Comparison of ENCODE assay signal across 27 cellular contexts in the genomic region with DNA sequence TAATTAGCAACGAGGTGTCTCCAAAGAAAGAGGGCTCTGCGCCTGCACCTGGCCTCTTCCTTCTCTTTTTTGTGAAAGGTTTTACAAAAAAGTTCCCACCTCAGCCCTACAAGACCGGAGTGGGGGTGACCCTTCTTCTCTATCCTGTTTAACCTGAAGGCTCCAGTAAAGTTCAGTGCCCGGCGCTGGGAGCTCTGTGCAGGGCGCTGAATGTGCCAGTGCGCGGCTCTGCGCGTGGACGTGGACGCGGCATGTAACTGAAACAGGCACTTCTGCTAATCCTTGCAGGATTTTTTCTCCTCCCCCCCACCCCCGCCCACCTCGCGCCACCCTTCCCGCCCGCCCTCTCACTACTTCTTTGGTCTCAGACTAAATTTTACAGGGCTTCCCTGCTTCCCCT. TPM values are rescaled to one million over a fixed set of nuclear protein-coding genes. Genes with fewer than 3 reads are reported as not detected.
DNase-seq lines count a peak whose midpoint lies in the region; ATAC-seq, FAIRE-seq and TF ChIP-seq lines count a peak whose summit lies in the region.
"Had no signal": no experiment of that assay in that cellular context is flagged by ENCODE, and none has a peak within 500 bp of the region (broad histone marks: within the 10 kb centered on the region; RNA-seq: fewer than 3 reads in every experiment).

No MANE protein-coding gene starts in this region.

- peak overlapping the region; percentile 61 for H3K4me3 Mint-ChIP-seq in activated naive CD8-positive, alpha-beta T cell treated with anti-CD3 and anti-CD28 coated beads, Interleukin-2, amount 10 ng/mL, durations not matched to agents 7 days and 5 days
- H3K4me3 Mint-ChIP-seq in activated naive CD8-positive, alpha-beta T cell treated with anti-CD3 and anti-CD28 coated beads for 36 hours = no peak overlapping the region
- H3K4me3 Mint-ChIP-seq in naive B cell = peak overlapping the region in 5 of 8 donors; percentile 5 to 73 (median 42)
- H3K4me3 Mint-ChIP-seq in activated CD8-positive, alpha-beta memory T cell treated with anti-CD3 and anti-CD28 coated beads, Interleukin-2, amount 10 ng/mL, durations not matched to agents 7 days and 5 days = no peak overlapping the region

- peaks cover 78% of the 10 kb centered on the region for H3K27me3 Mint-ChIP-seq in activated naive CD8-positive, alpha-beta T cell treated with anti-CD3 and anti-CD28 coated beads, Interleukin-2, amount 10 ng/mL, durations not matched to agents 7 days and 5 days
- H3K27me3 Mint-ChIP-seq in activated naive CD8-positive, alpha-beta T cell treated with anti-CD3 and anti-CD28 coated beads for 36 hours = peaks cover 83% of the 10 kb centered on the region
- H3K27me3 Mint-ChIP-seq in naive B cell = peaks cover 20 to 74% (median 54%) of the 10 kb centered on the region in 3 donors
- H3K27me3 Mint-ChIP-seq in activated CD8-positive, alpha-beta memory T cell treated with anti-CD3 and anti-CD28 coated beads, Interleukin-2, amount 10 ng/mL, durations not matched to agents 7 days and 5 days = peaks cover 82% of the 10 kb centered on the region

- H3K56ac ChIP-seq in H1 (replicated peaks; ENCODE audit: insufficient read length, low read depth, low read length) = no peak overlapping the region

- no peak overlapping the region; a peak in 1 of 7 replicates for H3K9ac ChIP-seq in H1 (replicated peaks in 1 of 4; ENCODE audit: extremely low read depth in 1 of 4, low read depth in 3 of 4, low read length in 3 of 4)
- H3K9ac ChIP-seq: KMS-11 had no signal

- peaks cover 3% of the 10 kb centered on the region for H3K4me1 Mint-ChIP-seq in activated naive CD8-positive, alpha-beta T cell treated with anti-CD3 and anti-CD28 coated beads, Interleukin-2, amount 10 ng/mL, durations not matched to agents 7 days and 5 days
- peaks cover 6% of the 10 kb centered on the region for H3K4me1 Mint-ChIP-seq in activated naive CD8-positive, alpha-beta T cell treated with anti-CD3 and anti-CD28 coated beads for 36 hours
- H3K4me1 Mint-ChIP-seq in naive B cell = peaks cover 0 to 8% (median 3%) of the 10 kb centered on the region in 3 donors
- H3K4me1 Mint-ChIP-seq in activated CD8-positive, alpha-beta memory T cell treated with anti-CD3 and anti-CD28 coated beads, Interleukin-2, amount 10 ng/mL, durations not matched to agents 7 days and 5 days = peaks cover 7% of the 10 kb centered on the region

- H2BK15ac ChIP-seq in H1 (ENCODE audit: low read length) = no peak overlapping the region

- no peak overlapping the region for H2BK120ac ChIP-seq in H1 (replicated peaks; ENCODE audit: low read depth, low read length)

- H3K23me2 ChIP-seq in H1 (ENCODE audit: low read depth, low read length) = no peaks in the 10 kb centered on the region; the same call in 1 of the 2 replicates

- no peak overlapping the region for H3K27ac ChIP-seq in H1 (ENCODE audit: low read depth, low read length)
- H3K27ac ChIP-seq: C4-2B, KMS-11, PC-9 had no signal

- no peak overlapping the region for H3K14ac ChIP-seq in H1 (ENCODE audit: insufficient read length)

- no peak overlapping the region for H3K4ac ChIP-seq in H1 (replicated peaks; ENCODE audit: insufficient read length, low read depth, low read length)

- peaks cover 0 to 14% (median 5%) of the 10 kb centered on the region in 4 experiments; a peak in 6 of 7 replicates for H3K4me1 ChIP-seq in H1 (replicated peaks in 1 of 4; ENCODE audit: control insufficient read depth in 3 of 4, insufficient read depth in 4 of 4, low read length in 3 of 4)

- peaks cover 7 to 15% of the 10 kb centered on the region in 2 experiments; a peak in 3 of 4 replicates for H3K9me3 ChIP-seq in H1 (ENCODE audit: insufficient read depth in 2 of 2, low read depth in 1 of 2, low read length in 1 of 2)

- H2AK5ac ChIP-seq in H1 (ENCODE audit: low read depth, low read length) = no peak overlapping the region

- no peak for TF ChIP-seq RAD21 in H1 (IDR thresholded peaks at IDR 0.05 in 1 of 2, conservative IDR thresholded peaks at IDR 0.05 in 1 of 2; ENCODE audit: low read depth in 2 of 2, low read length in 2 of 2)

- FAIRE-seq in H1 (lab: Jason Lieb, UNC) = no peak
- FAIRE-seq: urothelium cell line had no signal

- no peaks in the 10 kb centered on the region for H3K79me2 ChIP-seq in H1 (ENCODE audit: control insufficient read depth in 1 of 2, insufficient read depth in 2 of 2, low read length in 2 of 2)

- H2BK20ac ChIP-seq in H1 (ENCODE audit: low read length) = no peak overlapping the region

- peaks cover 13 to 42% (median 32%) of the 10 kb centered on the region in 4 experiments for H3K27me3 ChIP-seq in H1 (replicated peaks in 1 of 4; ENCODE audit: control insufficient read depth in 3 of 4, extremely low read depth in 1 of 4, insufficient read depth in 3 of 4, low read length in 3 of 4)

- no peak overlapping the region for H2BK12ac ChIP-seq in H1 (ENCODE audit: low read depth, low read length)

- CTCF ChIA-PET in H1 (lab: Charles Lee; ENCODE audit: partially characterized antibody) = no interaction called here
- CTCF ChIA-PET in activated CD8-positive, alpha-beta memory T cell treated with anti-CD3 and anti-CD28 coated beads, Interleukin-2, amount 10 ng/mL, durations not matched to agents 7 days and 5 days (lab: Charles Lee) = no interaction called here

- H3K27ac Mint-ChIP-seq in activated naive CD8-positive, alpha-beta T cell treated with anti-CD3 and anti-CD28 coated beads, Interleukin-2, amount 10 ng/mL, durations not matched to agents 7 days and 5 days = no peak overlapping the region
- H3K27ac Mint-ChIP-seq in activated naive CD8-positive, alpha-beta T cell treated with anti-CD3 and anti-CD28 coated beads for 36 hours = no peak overlapping the region
- H3K27ac Mint-ChIP-seq in naive B cell = no peak overlapping the region
- H3K27ac Mint-ChIP-seq in activated CD8-positive, alpha-beta memory T cell treated with anti-CD3 and anti-CD28 coated beads, Interleukin-2, amount 10 ng/mL, durations not matched to agents 7 days and 5 days = no peak overlapping the region
- H3K27ac Mint-ChIP-seq: activated CD4-positive, alpha-beta T cell treated with anti-CD3 and anti-CD28 coated beads, Interleukin-2, amount 10 ng/mL, durations not matched to agents 24 days and 14 days had no signal

- H3K9me3 Mint-ChIP-seq in activated naive CD8-positive, alpha-beta T cell treated with anti-CD3 and anti-CD28 coated beads, Interleukin-2, amount 10 ng/mL, durations not matched to agents 7 days and 5 days = no peaks in the 10 kb centered on the region
- no peaks in the 10 kb centered on the region for H3K9me3 Mint-ChIP-seq in activated naive CD8-positive, alpha-beta T cell treated with anti-CD3 and anti-CD28 coated beads for 36 hours
- peaks cover 2 to 22% (median 5%) of the 10 kb centered on the region in 7 donors for H3K9me3 Mint-ChIP-seq in naive B cell
- H3K9me3 Mint-ChIP-seq in activated CD8-positive, alpha-beta memory T cell treated with anti-CD3 and anti-CD28 coated beads, Interleukin-2, amount 10 ng/mL, durations not matched to agents 7 days and 5 days (ENCODE audit: low read depth) = no peaks in the 10 kb centered on the region
- H3K9me3 Mint-ChIP-seq: activated CD4-positive, alpha-beta T cell treated with anti-CD3 and anti-CD28 coated beads, Interleukin-2, amount 10 ng/mL, durations not matched to agents 24 days and 14 days had no signal

- TF ChIP-seq EP300 in H1 (IDR thresholded peaks at IDR 0.05; ENCODE audit: borderline replicate concordance in 1 of 2, low read depth in 2 of 2, low read length in 2 of 2) = no peak

- no peak overlapping the region for H2AFZ ChIP-seq in H1 (ENCODE audit: low read length)
- H2AFZ ChIP-seq: PC-9 had no signal

- no peak overlapping the region for H4K91ac ChIP-seq in H1 (replicated peaks; ENCODE audit: insufficient read length, low read length)

- H3K4me2 ChIP-seq in H1 (ENCODE audit: insufficient read depth in 1 of 2, low read depth in 2 of 2, low read length in 2 of 2) = peak overlapping the region; percentile 70 to 97
- H3K4me2 ChIP-seq: KMS-11, PC-9 had no signal

- WGBS in H1 (ENCODE audit: extremely low coverage in 1 of 2, insufficient coverage in 1 of 2, insufficient read length in 1 of 2, insufficient replicate concordance in 2 of 2, low coverage in 1 of 2, low lambda C conversion rate in 2 of 2, missing lambda C conversion rate in 1 of 2), 2 experiments = 20% methylated on average over 1 of the region's 18 CpGs; no CpG with 5 or more reads in 1 of the 2 experiments

- peaks cover 0 to 8% (median 0%) of the 10 kb centered on the region in 4 experiments; a peak in 3 of 8 replicates for H3K36me3 ChIP-seq in H1 (ENCODE audit: control insufficient read depth in 2 of 4, insufficient read depth in 4 of 4, low read length in 3 of 4)

- no peak overlapping the region; the same call in 1 of the 2 replicates for H3K18ac ChIP-seq in H1 (ENCODE audit: extremely low read depth, low read length)

- no peak for ATAC-seq in activated naive CD8-positive, alpha-beta T cell treated with anti-CD3 and anti-CD28 coated beads, Interleukin-2, amount 10 ng/mL, durations not matched to agents 7 days and 5 days (ENCODE audit: low read depth)
- ATAC-seq in naive B cell (ENCODE audit: low read depth in 2 of 2) (no peak), GM18520 (IDR thresholded peaks at IDR 0.05; ENCODE audit: unreplicated experiment) (no peak)
- no peak for ATAC-seq in activated CD8-positive, alpha-beta memory T cell treated with anti-CD3 and anti-CD28 coated beads, Interleukin-2, amount 10 ng/mL, durations not matched to agents 7 days and 5 days
- ATAC-seq: left colon had no signal

- no peak overlapping the region for H2BK5ac ChIP-seq in H1 (ENCODE audit: low read depth, low read length)

- H3K23ac ChIP-seq in H1 (ENCODE audit: insufficient read length) = no peak overlapping the region

- H4K8ac ChIP-seq in H1 (ENCODE audit: extremely low read depth, insufficient read depth, low read length) = no peak overlapping the region

- H4K5ac ChIP-seq in H1 (ENCODE audit: insufficient read length, low read depth, low read length) = no peak overlapping the region

- TF ChIP-seq CTCF in H1 (IDR thresholded peaks at IDR 0.05; ENCODE audit: control extremely low read depth in 1 of 3, insufficient read depth in 1 of 3, low read depth in 1 of 3, low read length in 3 of 3) = no peak

- H3K4me3 ChIP-seq in H1 (ENCODE audit: extremely low read depth in 1 of 4, insufficient read depth in 2 of 4, low read depth in 3 of 4, low read length in 4 of 4) = peak overlapping the region; percentile 46 to 72 (median 50); a peak in 7 of 8 replicates
- H3K4me3 ChIP-seq: PC-9 had no signal

- H3K79me1 ChIP-seq in H1 (ENCODE audit: low read depth, low read length) = no peaks in the 10 kb centered on the region

- no peak for TF ChIP-seq POLR2A in H1 (IDR thresholded peaks at IDR 0.05; ENCODE audit: control extremely low read depth in 1 of 2, low read depth in 2 of 2, low read length in 2 of 2)

- no peaks in the 10 kb centered on the region for H4K20me1 ChIP-seq in H1 (replicated peaks in 1 of 2; ENCODE audit: control insufficient read depth in 1 of 2, insufficient read depth in 2 of 2, low read length in 2 of 2)

- POLR2A ChIA-PET in activated naive CD8-positive, alpha-beta T cell treated with anti-CD3 and anti-CD28 coated beads, Interleukin-2, amount 10 ng/mL, durations not matched to agents 7 days and 5 days (lab: Charles Lee) = no interaction called here
- POLR2A ChIA-PET in H1 (lab: Charles Lee; ENCODE audit: partially characterized antibody) = no interaction called here

- DNase-seq in activated naive CD8-positive, alpha-beta T cell treated with anti-CD3 and anti-CD28 coated beads, Interleukin-2, amount 10 ng/mL, durations not matched to agents 7 days and 5 days = no peak
- no peak for DNase-seq in activated naive CD8-positive, alpha-beta T cell treated with anti-CD3 and anti-CD28 coated beads for 36 hours
- DNase-seq in H1 (ENCODE audit: low read depth in 1 of 2, low spot score in 2 of 2) = no peak
- DNase-seq in naive B cell = no peak
- DNase-seq in activated CD8-positive, alpha-beta memory T cell treated with anti-CD3 and anti-CD28 coated beads, Interleukin-2, amount 10 ng/mL, durations not matched to agents 7 days and 5 days = no peak
- DNase-seq in stimulated activated CD4-positive, alpha-beta T cell treated with anti-CD3 and anti-CD28 coated beads, Interleukin-4, amount 100 ng/mL, for 24 hours = no peak
- no peak for DNase-seq in COR-L47 (lab: John Stamatoyannopoulos, UW)
- DNase-seq: activated CD4-positive, alpha-beta T cell treated with anti-CD3 and anti-CD28 coated beads, Interleukin-2, amount 10 ng/mL, durations not matched to agents 24 days and 14 days; activated effector memory CD4-positive, alpha-beta T cell treated with Interleukin-2 at 50 U/mL for 16 hours; amygdala; DND-41; foreskin melanocyte; GOT3; left colon; NCI-H1048; NCI-H187 treated with DMSO at 0.1 percent for 48 hours; NCI-H2227 treated with DMSO at 0.1 percent for 48 hours; PC-9; SHP77 treated with DMSO at 0.1 percent for 48 hours; stimulated activated CD4-positive, alpha-beta T cell treated with anti-CD3 and anti-CD28 coated beads, Interleukin-2, amount 100 ng/mL, for 48 hours had no signal

- H3K36me3 Mint-ChIP-seq in activated naive CD8-positive, alpha-beta T cell treated with anti-CD3 and anti-CD28 coated beads, Interleukin-2, amount 10 ng/mL, durations not matched to agents 7 days and 5 days = peaks cover 1% of the 10 kb centered on the region
- no peaks in the 10 kb centered on the region for H3K36me3 Mint-ChIP-seq in activated naive CD8-positive, alpha-beta T cell treated with anti-CD3 and anti-CD28 coated beads for 36 hours
- peaks cover 0 to 15% of the 10 kb centered on the region in 2 donors for H3K36me3 Mint-ChIP-seq in naive B cell
- H3K36me3 Mint-ChIP-seq in activated CD8-positive, alpha-beta memory T cell treated with anti-CD3 and anti-CD28 coated beads, Interleukin-2, amount 10 ng/mL, durations not matched to agents 7 days and 5 days = no peaks in the 10 kb centered on the region

RNA-seq across cellular contexts. Expression of gene GPR50, which starts 2.4 kb away (rescaled TPM):
- total RNA-seq in activated naive CD8-positive, alpha-beta T cell treated with anti-CD3 and anti-CD28 coated beads, Interleukin-2, amount 10 ng/mL, durations not matched to agents 7 days and 5 days = not detected
- total RNA-seq in activated naive CD8-positive, alpha-beta T cell treated with anti-CD3 and anti-CD28 coated beads for 36 hours = not detected
- 1.6 TPM in 2 replicates for total RNA-seq in H1 (2021; fragmentation: NEBNext Ultra II Directional; extraction: Animal tissue kit (Norgen Biotek cat#: 25700))
- polyA plus RNA-seq in H1 (2011; rRNA removed) (1.9 and 3.5 TPM in 2 replicates), naive B cell (ENCODE audit: low read depth in 6 of 6) (not detected)
- polyA plus RNA-seq in H1 (2011; cell fraction: cytosol; rRNA removed) = 1.1 TPM
- polyA plus RNA-seq in H1 (2011; cell fraction: nucleus; rRNA removed) = 3.4 TPM
- 1.4 to 2.1 TPM (median 1.9 TPM) in 4 replicates for polyA plus RNA-seq in H1 (2012, experiment 1 of 2)
- 0.71 TPM for polyA plus RNA-seq in H1 (2012, experiment 2 of 2)
- 2.3 TPM for polyA plus RNA-seq in H1 (2013, experiment 1 of 2)
- 3.0 TPM for polyA plus RNA-seq in H1 (2013, experiment 2 of 2)
- 2.9 and 3.2 TPM in 2 replicates for polyA minus RNA-seq in H1 (2011; rRNA and poly(A)+ RNA removed)
- polyA minus RNA-seq in H1 (2011; cell fraction: cytosol; rRNA and poly(A)+ RNA removed) = 1.7 TPM
- 0.80 TPM for polyA minus RNA-seq in H1 (2011; cell fraction: nucleus; rRNA and poly(A)+ RNA removed)
- not detected for total RNA-seq in activated CD8-positive, alpha-beta memory T cell treated with anti-CD3 and anti-CD28 coated beads, Interleukin-2, amount 10 ng/mL, durations not matched to agents 7 days and 5 days
- total RNA-seq: activated CD4-positive, alpha-beta T cell treated with anti-CD3 and anti-CD28 coated beads, Interleukin-2, amount 10 ng/mL, durations not matched to agents 24 days and 14 days; left colon; PC-9; pulmonary artery endothelial cell; skeletal muscle tissue; T-helper 1 cell treated with Interleukin-12 subunit alpha and Interleukin-12 subunit beta and Interleukin-4 antibody, amounts not matched to agents 30 ng/mL and 1 ng/mL, for 36 hours had no signal

Comparison
In these comparisons a context has a peak if more than half of its experiments do, and no peak if none do; other contexts are left out.
1. H3K4me3 Mint-ChIP-seq: peak in activated naive CD8-positive, alpha-beta T cell treated with anti-CD3 and anti-CD28 coated beads, Interleukin-2, amount 10 ng/mL, durations not matched to agents 7 days and 5 days (single experiment) and naive B cell (5 of 8); none in activated naive CD8-positive, alpha-beta T cell treated with anti-CD3 and anti-CD28 coated beads for 36 hours (single experiment) and activated CD8-positive, alpha-beta memory T cell treated with anti-CD3 and anti-CD28 coated beads, Interleukin-2, amount 10 ng/mL, durations not matched to agents 7 days and 5 days (single experiment).